Comparison of ENCODE assay signal across 21 cellular contexts in the genomic region with DNA sequence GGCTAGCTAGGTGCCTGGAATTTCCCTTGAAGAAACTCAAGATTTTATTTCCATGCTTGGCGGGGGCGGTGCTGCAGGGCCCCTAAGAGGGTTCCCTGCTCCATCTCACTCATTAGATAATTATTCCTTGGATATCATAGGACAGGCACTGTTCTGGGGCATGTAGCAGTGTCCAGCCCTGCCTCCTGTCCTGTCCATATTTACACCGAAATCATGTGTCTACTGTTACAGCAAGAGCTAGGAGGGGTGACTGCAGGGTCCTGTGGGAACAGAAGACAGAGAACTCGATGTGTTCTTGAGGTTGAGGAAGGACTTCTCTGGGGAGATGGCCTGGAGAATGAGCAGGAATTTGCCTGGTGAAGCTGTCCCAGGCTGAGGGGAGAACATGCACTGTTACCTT.
DNase-seq lines count a peak whose midpoint lies in the region; ATAC-seq, FAIRE-seq and TF ChIP-seq lines count a peak whose summit lies in the region.
"Had no signal": no experiment of that assay in that cellular context is flagged by ENCODE, and none has a peak within 500 bp of the region (broad histone marks: within the 10 kb centered on the region; RNA-seq: fewer than 3 reads in every experiment).

No MANE protein-coding gene starts in this region.

- peak; percentile 75 for ATAC-seq in left ventricle myocardium superior
- ATAC-seq in naive thymus-derived CD8-positive, alpha-beta T cell, result no peak
- ATAC-seq: HCT116, Panc1 had no signal

- H3K36me3 Mint-ChIP-seq in activated T-helper 1 cell treated with anti-CD3 and anti-CD28 coated beads, Interleukin-12 subunit alpha, Interleukin-12 subunit beta, Interleukin-2, Interleukin-4 antibody, amounts not matched to agents 30 ng/mL and 10 ng/mL and 1 ng/mL, durations not matched to agents 14 hours and 24 hours and 36 hours (ENCODE audit: low read depth), result peaks cover 64% of the 10 kb centered on the region
- peaks cover 15 to 97% (median 36%) of the 10 kb centered on the region in 3 donors for H3K36me3 Mint-ChIP-seq in naive thymus-derived CD8-positive, alpha-beta T cell

- intact Hi-C loops in left ventricle myocardium superior (cut with micrococcal nuclease) (no loop called here), cardiac septum (cut with DNase I) (no loop called here)
- intact Hi-C loops in activated T-helper 1 cell treated with anti-CD3 and anti-CD28 coated beads, Interleukin-12 subunit alpha, Interleukin-12 subunit beta, Interleukin-2, Interleukin-4 antibody, amounts not matched to agents 30 ng/mL and 10 ng/mL and 1 ng/mL, durations not matched to agents 14 hours and 24 hours and 36 hours (cut with micrococcal nuclease), result loop anchor here (5.0 kb wide), 1 partner anchor 35 kb away; no protein-coding TSS in a partner anchor

- no peak for TF ChIP-seq POLR2A in H54 (IDR thresholded peaks at IDR 0.05; ENCODE audit: low read depth, low read length)

- H3K27me3 Mint-ChIP-seq in activated T-helper 1 cell treated with anti-CD3 and anti-CD28 coated beads, Interleukin-12 subunit alpha, Interleukin-12 subunit beta, Interleukin-2, Interleukin-4 antibody, amounts not matched to agents 30 ng/mL and 10 ng/mL and 1 ng/mL, durations not matched to agents 14 hours and 24 hours and 36 hours (ENCODE audit: insufficient read depth), result no peaks in the 10 kb centered on the region
- no peaks in the 10 kb centered on the region for H3K27me3 Mint-ChIP-seq in naive thymus-derived CD8-positive, alpha-beta T cell

- POLR2A ChIA-PET in naive thymus-derived CD8-positive, alpha-beta T cell (lab: Charles Lee), result no interaction called here

- H3K4me3 Mint-ChIP-seq in activated T-helper 1 cell treated with anti-CD3 and anti-CD28 coated beads, Interleukin-12 subunit alpha, Interleukin-12 subunit beta, Interleukin-2, Interleukin-4 antibody, amounts not matched to agents 30 ng/mL and 10 ng/mL and 1 ng/mL, durations not matched to agents 14 hours and 24 hours and 36 hours, result no peak overlapping the region
- H3K4me3 Mint-ChIP-seq in naive thymus-derived CD8-positive, alpha-beta T cell, result peak overlapping the region in 1 of 10 donors; percentile 48

- H3K27ac Mint-ChIP-seq in activated T-helper 1 cell treated with anti-CD3 and anti-CD28 coated beads, Interleukin-12 subunit alpha, Interleukin-12 subunit beta, Interleukin-2, Interleukin-4 antibody, amounts not matched to agents 30 ng/mL and 10 ng/mL and 1 ng/mL, durations not matched to agents 14 hours and 24 hours and 36 hours, result peak overlapping the region; percentile 59
- peak overlapping the region; percentile 27 to 89 (median 74) for H3K27ac Mint-ChIP-seq in naive thymus-derived CD8-positive, alpha-beta T cell

- FAIRE-seq in H54 (lab: Jason Lieb, UNC), result no peak
- FAIRE-seq: urothelium cell line had no signal

- DNase-seq in left ventricle myocardium superior (no peak), cardiac septum (ENCODE audit: low spot score) (no peak), HCEC 1CT (no peak), H54 (ENCODE audit: insufficient read length, low spot score) (no peak)
- no peak for DNase-seq in activated T-helper 1 cell treated with anti-CD3 and anti-CD28 coated beads, Interleukin-12 subunit alpha, Interleukin-12 subunit beta, Interleukin-2, Interleukin-4 antibody, amounts not matched to agents 30 ng/mL and 10 ng/mL and 1 ng/mL, durations not matched to agents 14 hours and 24 hours and 36 hours (ENCODE audit: low spot score)
- DNase-seq in naive thymus-derived CD8-positive, alpha-beta T cell, result no peak
- no peak for DNase-seq in stimulated activated CD4-positive, alpha-beta T cell treated with anti-CD3 and anti-CD28 coated beads, Interleukin-4, amount 100 ng/mL, for 1 hour
- DNase-seq: activated CD4-positive, alpha-beta T cell treated with anti-CD3 and anti-CD28 coated beads, Interleukin-2, amount 50 U/mL, for 1 hour; activated T-cell treated with anti-CD3 and anti-CD28 coated beads for 4 hours; DMS79; effector CD4-positive, alpha-beta T cell; foreskin keratinocyte; NCI-H146; NCI-H2171; NCI-H524; spleen; stimulated activated CD4-positive, alpha-beta T cell treated with anti-CD3 and anti-CD28 coated beads, Interleukin-4, amount 100 ng/mL, for 4 hours; T-helper 2 cell had no signal

- H3K4me1 Mint-ChIP-seq in activated T-helper 1 cell treated with anti-CD3 and anti-CD28 coated beads, Interleukin-12 subunit alpha, Interleukin-12 subunit beta, Interleukin-2, Interleukin-4 antibody, amounts not matched to agents 30 ng/mL and 10 ng/mL and 1 ng/mL, durations not matched to agents 14 hours and 24 hours and 36 hours (ENCODE audit: low read depth), result no peaks in the 10 kb centered on the region
- peaks cover 0 to 25% (median 21%) of the 10 kb centered on the region in 4 donors for H3K4me1 Mint-ChIP-seq in naive thymus-derived CD8-positive, alpha-beta T cell

- H3K9me3 Mint-ChIP-seq in activated T-helper 1 cell treated with anti-CD3 and anti-CD28 coated beads, Interleukin-12 subunit alpha, Interleukin-12 subunit beta, Interleukin-2, Interleukin-4 antibody, amounts not matched to agents 30 ng/mL and 10 ng/mL and 1 ng/mL, durations not matched to agents 14 hours and 24 hours and 36 hours, result no peaks in the 10 kb centered on the region
- no peaks in the 10 kb centered on the region for H3K9me3 Mint-ChIP-seq in naive thymus-derived CD8-positive, alpha-beta T cell
